Comparison of ENCODE assay signal across 33 cellular contexts in genomic region chr1:14412235-14412634, GRCh38.
"Had no signal": no experiment of that assay in that cellular context is flagged by ENCODE, and none has a peak within 500 bp of the region (broad histone marks: within the 10 kb centered on the region; RNA-seq: fewer than 3 reads in every experiment).

No MANE protein-coding gene starts in this region.

- H3K27me3 ChIP-seq: adrenal gland, body of pancreas, brain microvascular endothelial cell, breast epithelium had no signal

- H3K27ac ChIP-seq: adrenal gland, body of pancreas, brain microvascular endothelial cell, breast epithelium, VCaP had no signal

- DNase-seq: activated B cell treated with CpG ODN at 0.5 μM for 24 hours; activated CD4-positive, alpha-beta memory T cell treated with anti-CD3 and anti-CD28 coated beads for 36 hours; activated CD4-positive, alpha-beta T cell treated with anti-CD3 and anti-CD28 coated beads for 4 hours; activated CD4-positive, alpha-beta T cell treated with anti-CD3 and anti-CD28 coated beads, Interleukin-2, amount 10 ng/mL, durations not matched to agents 24 days and 14 days; activated CD4-positive, alpha-beta T cell treated with anti-CD3 and anti-CD28 coated beads, Interleukin-2, amount 50 U/mL, for 1 hour; activated CD4-positive, alpha-beta T cell treated with anti-CD3 and anti-CD28 coated beads, Interleukin-2, amount 50 U/mL, for 4 hours; activated CD4-positive, CD25-positive, alpha-beta regulatory T cell treated with anti-CD3 and anti-CD28 coated beads, Interleukin-2, amount 50 U/mL, for 72 hours; activated CD8-positive, alpha-beta memory T cell treated with anti-CD3 and anti-CD28 coated beads, Interleukin-2, amount 50 U/mL, for 4 hours; activated CD8-positive, alpha-beta T cell treated with anti-CD3 and anti-CD28 coated beads for 36 hours; activated effector memory CD4-positive, alpha-beta T cell treated with anti-CD3 and anti-CD28 coated beads, Interleukin-2, amount 50 U/mL, for 16 hours; activated gamma-delta T cell treated with Interleukin-2 at 50 U/mL for 16 hours; activated naive CD4-positive, alpha-beta T cell; activated naive CD4-positive, alpha-beta T cell treated with anti-CD3 and anti-CD28 coated beads for 36 hours; activated naive CD4-positive, alpha-beta T cell treated with anti-CD3 and anti-CD28 coated beads, Interleukin-2, amount 50 U/mL, for 16 hours; activated naive CD8-positive, alpha-beta T cell treated with anti-CD3 and anti-CD28 coated beads for 36 hours; activated T-cell treated with anti-CD3 and anti-CD28 coated beads for 4 hours; activated T-cell treated with anti-CD3 and anti-CD28 coated beads, Interleukin-2, amount 50 U/mL, for 1 hour; activated T-cell treated with anti-CD3 and anti-CD28 coated beads, Interleukin-2, amount 50 U/mL, for 4 hours; activated T-cell treated with anti-CD3 and anti-CD28 coated beads, Interleukin-2, amount 50 U/mL, for 72 hours; adrenal gland; amniotic stem cell; aorta; body of pancreas; brain microvascular endothelial cell; central memory CD4-positive, alpha-beta T cell; T-helper 1 cell; T-helper 2 cell; T-helper 9 cell had no signal

- H3K36me3 ChIP-seq: adrenal gland, brain microvascular endothelial cell, breast epithelium had no signal

- ATAC-seq: activated CD8-positive, alpha-beta T cell treated with anti-CD3 and anti-CD28 coated beads for 36 hours; activated naive CD4-positive, alpha-beta T cell treated with anti-CD3 and anti-CD28 coated beads, Interleukin-2, amount 50 U/mL, for 72 hours; activated T-cell treated with anti-CD3 and anti-CD28 coated beads, Interleukin-2, amount 50 U/mL, for 4 hours; activated T-cell treated with anti-CD3 and anti-CD28 coated beads, Interleukin-2, amount 50 U/mL, for 72 hours; activated T-helper 17 cell treated with anti-CD3 and anti-CD28 coated beads, Interleukin-2, amount 50 U/mL, for 72 hours; body of pancreas had no signal

- H3K4me1 ChIP-seq: adrenal gland, body of pancreas, breast epithelium had no signal

- H3K4me3 ChIP-seq: adrenal gland, body of pancreas, breast epithelium had no signal

- H3K9me3 ChIP-seq: adrenal gland, body of pancreas, breast epithelium had no signal

- FAIRE-seq: astrocyte had no signal
